In the genomic region with DNA sequence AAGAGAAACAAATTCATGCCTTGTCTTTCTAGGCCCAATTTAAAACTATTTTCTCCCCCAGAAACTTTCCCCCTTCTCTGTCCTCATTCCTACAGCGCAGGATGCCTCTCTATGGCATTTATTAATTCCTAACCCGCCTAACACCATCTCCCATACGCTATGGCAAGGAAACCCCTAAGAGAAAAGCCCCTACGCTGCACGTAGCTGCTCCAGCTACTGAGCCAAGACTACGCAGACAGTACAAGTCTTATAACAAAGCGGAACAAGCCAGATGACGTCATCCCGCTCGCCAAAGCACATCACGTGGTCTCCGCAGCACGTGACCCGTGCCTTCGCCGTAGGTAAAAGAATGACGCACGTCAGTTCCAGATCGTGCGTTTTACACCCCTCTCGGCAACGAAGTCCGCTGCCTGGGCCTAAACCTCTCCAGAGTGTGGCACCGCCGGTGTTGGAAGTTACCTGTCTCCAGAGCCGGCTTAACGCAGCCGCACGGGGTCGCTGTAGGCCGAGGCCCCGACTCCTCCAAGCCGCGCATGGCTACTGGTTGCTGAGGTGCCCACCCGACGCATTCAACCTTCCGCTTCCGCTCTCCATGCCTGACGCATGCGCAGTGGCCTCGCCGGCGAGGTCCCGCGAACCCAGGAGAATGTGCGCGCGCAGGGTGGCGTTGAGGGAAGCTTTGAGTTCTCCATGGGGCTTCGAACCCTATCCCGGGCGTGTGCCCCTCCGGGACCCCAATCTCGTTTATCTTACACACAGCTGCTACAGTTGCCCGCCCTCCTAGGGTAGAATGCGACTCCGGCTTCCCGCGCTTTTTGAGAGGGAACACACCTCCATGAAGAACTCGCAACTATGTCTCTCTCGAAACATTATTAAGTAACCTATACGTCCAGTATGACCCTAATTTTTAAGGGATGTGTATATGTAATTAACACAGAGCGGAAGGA, we compare ENCODE assay signal across 8 cellular contexts. TPM values are rescaled to one million over a fixed set of nuclear protein-coding genes. Genes with fewer than 3 reads are reported as not detected.
DNase-seq lines count a peak whose midpoint lies in the region; ATAC-seq and TF ChIP-seq lines count a peak whose summit lies in the region.

A gene with protein sequence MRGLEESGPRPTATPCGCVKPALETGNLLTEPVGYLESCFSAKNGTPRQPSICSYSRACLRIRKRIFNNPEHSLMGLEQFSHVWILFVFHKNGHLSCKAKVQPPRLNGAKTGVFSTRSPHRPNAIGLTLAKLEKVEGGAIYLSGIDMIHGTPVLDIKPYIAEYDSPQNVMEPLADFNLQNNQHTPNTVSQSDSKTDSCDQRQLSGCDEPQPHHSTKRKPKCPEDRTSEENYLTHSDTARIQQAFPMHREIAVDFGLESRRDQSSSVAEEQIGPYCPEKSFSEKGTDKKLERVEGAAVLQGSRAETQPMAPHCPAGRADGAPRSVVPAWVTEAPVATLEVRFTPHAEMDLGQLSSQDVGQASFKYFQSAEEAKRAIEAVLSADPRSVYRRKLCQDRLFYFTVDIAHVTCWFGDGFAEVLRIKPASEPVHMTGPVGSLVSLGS (minus strand): TSS at position 542 of the 947 bp plus-strand sequence. CDS start 7 bp downstream, at position 535.

- POLR2A ChIA-PET in BJ (lab: Charles Lee) = interaction anchor here (0.6 to 0.7 kb wide), 2 partner anchors 71 to 296 kb away, joined by 3 to 11 read pairs; no protein-coding TSS in a partner anchor
- POLR2A ChIA-PET in activated CD4-positive, alpha-beta T cell treated with anti-CD3 and anti-CD28 coated beads for 36 hours (lab: Charles Lee) = interaction anchor here (0.5 to 2.2 kb wide), 14 partner anchors 12 to 335 kb away, joined by 3 to 11 read pairs (median 4); a partner anchor contains a TSS

- H3K27me3 ChIP-seq in BJ (ENCODE audit: control insufficient read depth, insufficient read depth, low read length) = 0 out of 2 replicates have a peak, but pooled peaks cover 2% of the 10 kb centered on the region

- H3K4me3 Mint-ChIP-seq in activated CD4-positive, alpha-beta T cell treated with anti-CD3 and anti-CD28 coated beads for 36 hours = peak within 1 kb of the TSS; percentile 82

- H3K36me3 ChIP-seq in BJ (ENCODE audit: control insufficient read depth, insufficient read depth, low read length) = no peaks in the 10 kb centered on the region

- TF ChIP-seq CTCF in BJ (IDR thresholded peaks at IDR 0.05; ENCODE audit: insufficient read depth, low read depth, low read length) = peak; percentile 76

- peak within 1 kb of the TSS; percentile 99 for H3K27ac Mint-ChIP-seq in activated CD4-positive, alpha-beta T cell treated with anti-CD3 and anti-CD28 coated beads for 36 hours

- H3K27me3 Mint-ChIP-seq in activated CD4-positive, alpha-beta T cell treated with anti-CD3 and anti-CD28 coated beads for 36 hours = no peaks in the 10 kb centered on the region

- peaks cover 6% of the 10 kb centered on the region for H3K36me3 Mint-ChIP-seq in activated CD4-positive, alpha-beta T cell treated with anti-CD3 and anti-CD28 coated beads for 36 hours (ENCODE audit: low read depth)

- H3K27ac ChIP-seq in cingulate gyrus (ENCODE audit: low read depth, low read length) = peak within 1 kb of the TSS; percentile 100

- DNase-seq in BJ (ENCODE audit: low read depth) = peak; percentile 81
- DNase-seq in GM19238 (ENCODE audit: insufficient read length, low spot score) = peak; percentile 80
- peak; percentile 96 for DNase-seq in NCI-H510A treated with DMSO at 0.1 percent for 48 hours (lab: John Stamatoyannopoulos, UW)
- peak; percentile 99 for DNase-seq in activated CD4-positive, alpha-beta T cell treated with anti-CD3 and anti-CD28 coated beads for 36 hours
- peak; percentile 98 for DNase-seq in kidney tubule cell (ENCODE audit: low spot score)
- DNase-seq in stimulated activated CD4-positive, alpha-beta T cell treated with anti-CD3 and anti-CD28 coated beads, Interleukin-1b, Interleukin-23, amount 100 ng/mL, for 24 hours (ENCODE audit: low read depth in 4 of 4, low spot score in 1 of 4) = peak; percentile 96 to 99 (median 96)

- H3K4me3 ChIP-seq in BJ (ENCODE audit: low read depth, low read length) = peak within 1 kb of the TSS; percentile 56

- no peaks in the 10 kb centered on the region for H3K9me3 Mint-ChIP-seq in activated CD4-positive, alpha-beta T cell treated with anti-CD3 and anti-CD28 coated beads for 36 hours (ENCODE audit: low read depth)

- peak; percentile 84 for ATAC-seq in HG03442 (IDR thresholded peaks at IDR 0.05; ENCODE audit: unreplicated experiment)
- ATAC-seq in activated CD4-positive, alpha-beta T cell treated with anti-CD3 and anti-CD28 coated beads for 36 hours = peak; percentile 78

- H3K4me1 Mint-ChIP-seq in activated CD4-positive, alpha-beta T cell treated with anti-CD3 and anti-CD28 coated beads for 36 hours = peaks cover 35% of the 10 kb centered on the region

- intact Hi-C loops in activated CD4-positive, alpha-beta T cell treated with anti-CD3 and anti-CD28 coated beads for 36 hours (cut with DNase I, micrococcal nuclease) = loop anchor here (1.0 to 10.0 kb wide), 12 partner anchors 16 to 873 kb away; a partner anchor contains a TSS

- CTCF ChIA-PET in BJ (lab: Yijun Ruan, JAX) = interaction anchor here (0.5 to 4.3 kb wide), 39 partner anchors 9 to 868 kb away, joined by 3 to 37 read pairs (median 4); a partner anchor contains a TSS
- CTCF ChIA-PET in activated CD4-positive, alpha-beta T cell treated with anti-CD3 and anti-CD28 coated beads for 36 hours (lab: Charles Lee) = interaction anchor here (0.6 to 9.4 kb wide), 35 partner anchors 10 to 857 kb away, joined by 3 to 74 read pairs (median 6); a partner anchor contains a TSS

RNA-seq across cellular contexts. Expression of the gene that starts here (rescaled TPM):
- polyA plus RNA-seq in BJ (2011; rRNA removed) = 11.2 and 17.2 TPM in 2 replicates
- 5.9 and 6.2 TPM in 2 replicates for polyA minus RNA-seq in BJ (2011; rRNA and poly(A)+ RNA removed)
- 10 to 100 TPM; 13.9 to 20.7 TPM for total RNA-seq in activated CD4-positive, alpha-beta T cell treated with anti-CD3 and anti-CD28 coated beads for 36 hours

Comparison
In these comparisons a context has a peak if more than half of its experiments do, and no peak if none do; other contexts are left out.
1. Peak in every context shown above with its lines: DNase-seq, ATAC-seq, H3K4me3 ChIP-seq and H3K27ac ChIP-seq.